ENCODE assay signal across 17 cellular contexts in genomic region chr17:7208027-7208571, GRCh38. TPM values are rescaled to one million over a fixed set of nuclear protein-coding genes. Genes with fewer than 3 reads are reported as not detected.
A peak's percentile ranks its signal among the peaks of the same experiment; 100 is the strongest.
DNase-seq lines count a peak whose midpoint lies in the region; ATAC-seq and TF ChIP-seq lines count a peak whose summit lies in the region.
"Had no signal": no experiment of that assay in that cellular context is flagged by ENCODE, and none has a peak within 500 bp of the region (broad histone marks: within the 10 kb centered on the region; RNA-seq: fewer than 3 reads in every experiment).

No MANE protein-coding gene starts in this region.

- no TSS peak for BruUV-seq in A673 (replicated peaks; lab: Mats Ljungman, UMichigan)

- H3K27me3 ChIP-seq in A673 (replicated peaks; ENCODE audit: insufficient read depth, low read depth, low read length, poor library complexity), result no peaks in the 10 kb centered on the region
- H3K27me3 ChIP-seq in HUES6 (ENCODE audit: control insufficient read depth, insufficient read depth, low read length), result no peaks in the 10 kb centered on the region; the same call in 1 of the 2 replicates
- no peaks in the 10 kb centered on the region for H3K27me3 ChIP-seq in trophoblast cell (ENCODE audit: insufficient read depth, low read length)
- H3K27me3 ChIP-seq: MG63 had no signal

- no peak overlapping the region for H2BK5ac ChIP-seq in trophoblast cell (ENCODE audit: low read depth, low read length, poor library complexity)

- H3K79me2 ChIP-seq in trophoblast cell (ENCODE audit: control insufficient read depth, insufficient read depth, low read length, poor library complexity), result peaks cover 1% of the 10 kb centered on the region

- H3K27ac ChIP-seq in A673 (ENCODE audit: low read depth, low read length, poor library complexity, severe bottlenecking) (peak overlapping the region; percentile 37), HUES6 (ENCODE audit: low read depth, low read length) (no peak overlapping the region), mesodermal cell (ENCODE audit: low read depth, low read length, severe bottlenecking) (peak overlapping the region; percentile 29), trophoblast cell (ENCODE audit: low read depth, low read length) (no peak overlapping the region)
- H3K27ac ChIP-seq: neutrophil had no signal

- H3K36me3 ChIP-seq in A673 (ENCODE audit: insufficient read depth, low read length, poor library complexity, severe bottlenecking), result peaks cover 10% of the 10 kb centered on the region
- peaks cover 10% of the 10 kb centered on the region for H3K36me3 ChIP-seq in HUES6 (ENCODE audit: control insufficient read depth, insufficient read depth, low read length)
- H3K36me3 ChIP-seq in mesodermal cell (ENCODE audit: control insufficient read depth, insufficient read depth, low read length), result peaks cover 18% of the 10 kb centered on the region
- H3K36me3 ChIP-seq in trophoblast cell (ENCODE audit: control insufficient read depth in 1 of 2, insufficient read depth in 2 of 2, low read length in 2 of 2), result peaks cover 10 to 11% of the 10 kb centered on the region in 2 experiments
- H3K36me3 ChIP-seq: MG63, neutrophil had no signal

- DNase-seq in A673 (ENCODE audit: low spot score) (no peak), trophoblast cell (no peak), amygdala (lab: John Stamatoyannopoulos, UW) (no peak), NCI-H1092 (lab: John Stamatoyannopoulos, UW) (no peak)
- DNase-seq in effector memory CD8-positive, alpha-beta T cell, result no peak
- DNase-seq: ACHN; activated CD4-positive, CD25-positive, alpha-beta regulatory T cell; cerebellar nuclear complex; MG63; NCI-H1694; NCI-H446; stomach had no signal

- ATAC-seq in effector memory CD8-positive, alpha-beta T cell (replicated peaks), result no peak
- no peak for ATAC-seq in HG02973 (IDR thresholded peaks at IDR 0.05; ENCODE audit: unreplicated experiment)

- no peak overlapping the region for H2AK5ac ChIP-seq in trophoblast cell (ENCODE audit: low read length)

- no peak overlapping the region for H4K8ac ChIP-seq in trophoblast cell (ENCODE audit: low read depth, low read length)

- POLR2A ChIA-PET in A673 (lab: Charles Lee; ENCODE audit: low non-redundant PET), result no interaction called here

- H4K12ac ChIP-seq in trophoblast cell (ENCODE audit: low read depth, low read length), result no peak overlapping the region

- WGBS in mesodermal cell (ENCODE audit: insufficient coverage in 2 of 2), 2 experiments, result 24 to 33% methylated on average over 8 to 16 of the region's 21 CpGs
- WGBS in trophoblast cell (ENCODE audit: extremely low coverage, insufficient coverage, insufficient read length), result no CpG with 5 or more reads among the region's 21 CpGs

- no peak overlapping the region for H3K18ac ChIP-seq in trophoblast cell (ENCODE audit: low read length)

- H3K4ac ChIP-seq in trophoblast cell (ENCODE audit: low read depth, low read length), result no peak overlapping the region

- no peak overlapping the region for H4K91ac ChIP-seq in trophoblast cell (ENCODE audit: low read depth, low read length)

- peaks cover 0 to 31% of the 10 kb centered on the region in 2 donors for H3K27me3 Mint-ChIP-seq in effector memory CD8-positive, alpha-beta T cell

- H2AFZ ChIP-seq in trophoblast cell (ENCODE audit: insufficient read depth, low read length, poor library complexity), result no peak overlapping the region

- peaks cover 34% of the 10 kb centered on the region for H3K36me3 Mint-ChIP-seq in effector memory CD8-positive, alpha-beta T cell (ENCODE audit: insufficient read depth)

- CTCF ChIA-PET in A673 (lab: Charles Lee), result no interaction called here

- no peak overlapping the region for H3K9ac ChIP-seq in HUES6 (ENCODE audit: low read length)
- no peak overlapping the region for H3K9ac ChIP-seq in trophoblast cell (ENCODE audit: low read length)

- H2BK120ac ChIP-seq in trophoblast cell (ENCODE audit: insufficient read depth, low read length, poor library complexity), result no peak overlapping the region

- H3K4me2 ChIP-seq in trophoblast cell (ENCODE audit: low read length), result no peak overlapping the region

- H3K27ac Mint-ChIP-seq in effector memory CD8-positive, alpha-beta T cell, result peak overlapping the region; percentile 71 to 98

- H3K4me1 ChIP-seq in A673 (ENCODE audit: insufficient read depth, low read length, poor library complexity, severe bottlenecking) (peaks cover 51% of the 10 kb centered on the region), HUES6 (ENCODE audit: control insufficient read depth, insufficient read depth, low read length) (peaks cover 39% of the 10 kb centered on the region), mesodermal cell (ENCODE audit: control insufficient read depth, insufficient read depth, low read length, poor library complexity, severe bottlenecking) (peaks cover 29% of the 10 kb centered on the region), trophoblast cell (ENCODE audit: control insufficient read depth in 1 of 2, insufficient read depth in 2 of 2, low read length in 2 of 2) (peaks cover 17% of the 10 kb centered on the region in 2 experiments)

- no peaks in the 10 kb centered on the region for H3K9me3 Mint-ChIP-seq in effector memory CD8-positive, alpha-beta T cell

- no peak overlapping the region for H3K23ac ChIP-seq in trophoblast cell (ENCODE audit: low read length)

- TF ChIP-seq CTCF in A673 (conservative IDR thresholded peaks at IDR 0.05; ENCODE audit: low read depth, low read length), result no peak

- intact Hi-C loops in A673 (cut with micrococcal nuclease; ENCODE audit: unreplicated experiment), result no loop called here

- H3K79me1 ChIP-seq in trophoblast cell (ENCODE audit: low read length), result peaks cover 2% of the 10 kb centered on the region

- H3K9me3 ChIP-seq in A673 (ENCODE audit: low read depth, low read length, poor library complexity, severe bottlenecking) (no peaks in the 10 kb centered on the region), HUES6 (ENCODE audit: control insufficient read depth, insufficient read depth, low read depth, low read length) (no peaks in the 10 kb centered on the region), mesodermal cell (ENCODE audit: control insufficient read depth, low read length) (no peaks in the 10 kb centered on the region), trophoblast cell (ENCODE audit: insufficient read depth, low read depth, low read length) (peaks cover 4% of the 10 kb centered on the region)
- H3K9me3 ChIP-seq: MG63, neutrophil, stomach had no signal

- H3K14ac ChIP-seq in trophoblast cell (ENCODE audit: low read length), result no peak overlapping the region

- H2BK12ac ChIP-seq in trophoblast cell (ENCODE audit: low read length), result no peak overlapping the region

- H3K4me3 Mint-ChIP-seq in effector memory CD8-positive, alpha-beta T cell, result no peak overlapping the region

- H3K4me3 ChIP-seq in A673 (ENCODE audit: low read depth, low read length, poor library complexity, severe bottlenecking) (no peak overlapping the region), HUES6 (ENCODE audit: low read depth, low read length) (peak overlapping the region; percentile 42), mesodermal cell (ENCODE audit: extremely low read depth, insufficient read depth, low read length, poor library complexity, severe bottlenecking) (no peak overlapping the region), trophoblast cell (ENCODE audit: low read depth, low read length) (no peak overlapping the region)
- H3K4me3 ChIP-seq: lung, MG63, stomach had no signal

- H3K4me1 Mint-ChIP-seq in effector memory CD8-positive, alpha-beta T cell (ENCODE audit: low read depth in 2 of 2), result peaks cover 22 to 34% of the 10 kb centered on the region in 2 donors

RNA-seq across cellular contexts. Expression of gene DLG4, which starts 11.5 kb away (rescaled TPM):
- total RNA-seq in A673 (2021), result 74.7 and 86.6 TPM in 2 replicates
- polyA plus RNA-seq in mesodermal cell (2013, experiment 1 of 2), result 57.4 TPM
- polyA plus RNA-seq in mesodermal cell (2013, experiment 2 of 2), result 47.2 TPM
- 14.6 and 15.7 TPM in 2 replicates for polyA plus RNA-seq in trophoblast cell (2013)

RNA-seq across cellular contexts. Expression of gene ACADVL, which starts 11.6 kb away (rescaled TPM):
- total RNA-seq in A673 (2021), result 425 and 509 TPM in 2 replicates
- polyA plus RNA-seq in mesodermal cell (2013, experiment 1 of 2), result 270 TPM
- 238 TPM for polyA plus RNA-seq in mesodermal cell (2013, experiment 2 of 2)
- polyA plus RNA-seq in trophoblast cell (2013), result 491 and 526 TPM in 2 replicates

RNA-seq across cellular contexts. Expression of gene DVL2, which starts 26.2 kb away (rescaled TPM):
- 133 and 139 TPM in 2 replicates for total RNA-seq in A673 (2021)
- 67.5 TPM for polyA plus RNA-seq in mesodermal cell (2013, experiment 1 of 2)
- 54.8 TPM for polyA plus RNA-seq in mesodermal cell (2013, experiment 2 of 2)
- 34.2 and 34.4 TPM in 2 replicates for polyA plus RNA-seq in trophoblast cell (2013)

RNA-seq across cellular contexts. Expression of gene ASGR1, which starts 28.9 kb away (rescaled TPM):
- total RNA-seq in A673 (2021), result 6.1 and 8.0 TPM in 2 replicates
- polyA plus RNA-seq in mesodermal cell (2013, experiment 1 of 2), result 17.1 TPM
- 15.8 TPM for polyA plus RNA-seq in mesodermal cell (2013, experiment 2 of 2)
- polyA plus RNA-seq in trophoblast cell (2013), result 5.7 and 5.9 TPM in 2 replicates

RNA-seq across cellular contexts. Expression of gene PHF23, which starts 31.2 kb away (rescaled TPM):
- total RNA-seq in A673 (2021), result 84.0 and 85.1 TPM in 2 replicates
- polyA plus RNA-seq in mesodermal cell (2013, experiment 1 of 2), result 55.4 TPM
- polyA plus RNA-seq in mesodermal cell (2013, experiment 2 of 2), result 46.8 TPM
- 127 and 128 TPM in 2 replicates for polyA plus RNA-seq in trophoblast cell (2013)

Comparison
In these comparisons a context has a peak if more than half of its experiments do, and no peak if none do; other contexts are left out.
1. H3K27ac ChIP-seq: peak in A673 (single experiment) and mesodermal cell (single experiment); none in HUES6 (single experiment) and trophoblast cell (single experiment).